Comparison of ENCODE assay signal across 7 cellular contexts in the genomic region with DNA sequence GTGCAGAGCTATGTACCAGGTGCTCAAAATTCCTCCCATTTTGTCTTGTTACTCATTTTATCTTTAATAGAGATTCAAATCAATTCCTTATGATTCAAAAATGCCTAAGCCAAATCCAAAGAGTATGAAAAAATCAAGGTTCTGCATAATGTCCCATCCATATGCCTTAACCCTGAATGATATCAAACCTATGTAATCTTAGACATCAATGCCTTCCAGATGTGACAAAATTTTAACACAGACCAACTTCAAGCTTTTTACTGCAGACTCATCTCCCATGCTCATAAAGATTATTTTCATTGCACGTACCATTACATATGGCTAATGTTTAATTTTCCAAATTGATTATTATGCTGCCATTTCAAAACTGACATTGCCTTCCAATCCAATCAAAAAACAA.
"Had no signal": no experiment of that assay in that cellular context is flagged by ENCODE, and none has a peak within 500 bp of the region (broad histone marks: within the 10 kb centered on the region; RNA-seq: fewer than 3 reads in every experiment).

No MANE protein-coding gene starts in this region.

- H3K27ac Mint-ChIP-seq: H9 had no signal

- H2AFZ ChIP-seq: GM23248 had no signal

- H3K4me3 Mint-ChIP-seq: H9 had no signal

- H3K4me3 ChIP-seq: GM23248, K562 had no signal

- FAIRE-seq: HTR-8/SVneo, K562 had no signal

- H3K9me3 Mint-ChIP-seq: H9 had no signal

- H3K27ac ChIP-seq: GM23248 had no signal

- DNase-seq: GM23248, GOT3, H9, HCEC 1CT, IMR-90 had no signal
